1 cellular context compared by ENCODE assay signal in the genomic region with DNA sequence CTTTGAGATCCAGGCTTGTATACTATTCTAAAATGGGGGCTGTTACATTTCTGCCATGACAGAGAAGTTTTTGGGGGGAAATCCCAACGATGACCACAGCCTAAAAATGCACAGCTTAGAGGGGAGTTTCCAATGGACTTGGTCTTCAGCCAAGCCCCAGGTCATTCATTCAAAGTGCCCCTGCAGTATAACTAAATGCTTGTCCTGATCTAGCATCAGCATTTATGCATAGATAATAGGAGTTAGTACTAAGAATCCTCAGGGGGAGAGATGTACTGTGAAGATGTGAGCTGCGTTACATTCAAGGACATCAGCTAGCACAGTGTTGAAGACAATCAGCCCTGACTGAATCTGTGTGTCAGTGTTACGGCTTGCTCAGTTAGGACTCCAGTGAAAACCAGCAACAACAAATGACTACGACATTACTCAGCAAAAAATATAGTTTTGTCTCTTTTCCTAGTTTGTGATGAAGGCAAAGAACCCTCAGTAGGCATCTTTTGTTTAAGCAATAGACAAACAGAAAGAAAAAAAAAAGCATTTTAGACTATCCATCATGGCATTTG.
A peak's percentile ranks its signal among the peaks of the same experiment; 100 is the strongest.
TF ChIP-seq lines count a peak whose summit lies in the region.

No MANE protein-coding gene starts in this region.

TF ChIP-seq in GM12878, 131 proteins besides CTCF, POLR2A, EP300 and RAD21 (continued from another document and continues in another):
- no peak for TF ChIP-seq ELK1 (IDR thresholded peaks at IDR 0.05; ENCODE audit: low read depth, low read length)
- peak; percentile 78 for TF ChIP-seq ZNF24 (IDR thresholded peaks at IDR 0.05)
- TF ChIP-seq YY1 (IDR thresholded peaks at IDR 0.05; ENCODE audit: low read depth, low read length) = peak; percentile 89
- TF ChIP-seq CEBPB (IDR thresholded peaks at IDR 0.05; ENCODE audit: borderline replicate concordance in 1 of 2, low read depth in 2 of 2, low read length in 2 of 2) = no peak
- TF ChIP-seq EZH2 (IDR thresholded peaks at IDR 0.05; ENCODE audit: borderline replicate concordance, control insufficient read depth, low read depth, low read length) = no peak
- TF ChIP-seq ZNF274 (IDR thresholded peaks at IDR 0.05; ENCODE audit: insufficient read depth, insufficient read length) = no peak
- no peak for TF ChIP-seq HCFC1 (IDR thresholded peaks at IDR 0.05; ENCODE audit: low read length)
- TF ChIP-seq ZBED1 (IDR thresholded peaks at IDR 0.05; ENCODE audit: borderline replicate concordance) = peak; percentile 82
- no peak for TF ChIP-seq RAD51 (IDR thresholded peaks at IDR 0.05)
- no peak for TF ChIP-seq STAT1 (conservative IDR thresholded peaks at IDR 0.05)
- no peak for TF ChIP-seq NR2C2 (IDR thresholded peaks at IDR 0.05; ENCODE audit: borderline replicate concordance, control insufficient read depth, insufficient read length, low read depth)
- TF ChIP-seq SIN3A (IDR thresholded peaks at IDR 0.05; ENCODE audit: low read depth, low read length) = no peak
- TF ChIP-seq ZNF207 (IDR thresholded peaks at IDR 0.05; ENCODE audit: borderline replicate concordance) = no peak
- TF ChIP-seq GABPA (IDR thresholded peaks at IDR 0.05; ENCODE audit: low read depth) = no peak
- TF ChIP-seq MTA2 (IDR thresholded peaks at IDR 0.05; ENCODE audit: low read depth) = peak; percentile 31; the same call in 1 of the 2 replicates
- peak; percentile 55; the same call in 1 of the 2 replicates for TF ChIP-seq MEF2A (IDR thresholded peaks at IDR 0.05; ENCODE audit: insufficient read depth, low read depth, low read length)
- peak; percentile 47; the same call in 1 of the 2 replicates for TF ChIP-seq CREM (IDR thresholded peaks at IDR 0.05; ENCODE audit: low read depth)
- TF ChIP-seq YBX1 (IDR thresholded peaks at IDR 0.05) = no peak
- no peak for TF ChIP-seq ZNF384 (IDR thresholded peaks at IDR 0.05; ENCODE audit: borderline replicate concordance, low read depth, low read length)
- TF ChIP-seq POLR2AphosphoS5 (IDR thresholded peaks at IDR 0.05; ENCODE audit: low read length) = peak; percentile 82
- TF ChIP-seq PBX3 (IDR thresholded peaks at IDR 0.05; ENCODE audit: insufficient replicate concordance, low read depth, low read length) = no peak
- no peak for TF ChIP-seq CHD4 (IDR thresholded peaks at IDR 0.05)
- TF ChIP-seq CEBPZ (IDR thresholded peaks at IDR 0.05; ENCODE audit: low read depth, low read length) = no peak
- TF ChIP-seq E4F1 (IDR thresholded peaks at IDR 0.05; ENCODE audit: borderline replicate concordance, partially characterized antibody) = no peak
- no peak for TF ChIP-seq FOXK2 (IDR thresholded peaks at IDR 0.05)
- TF ChIP-seq, protein P1, sequence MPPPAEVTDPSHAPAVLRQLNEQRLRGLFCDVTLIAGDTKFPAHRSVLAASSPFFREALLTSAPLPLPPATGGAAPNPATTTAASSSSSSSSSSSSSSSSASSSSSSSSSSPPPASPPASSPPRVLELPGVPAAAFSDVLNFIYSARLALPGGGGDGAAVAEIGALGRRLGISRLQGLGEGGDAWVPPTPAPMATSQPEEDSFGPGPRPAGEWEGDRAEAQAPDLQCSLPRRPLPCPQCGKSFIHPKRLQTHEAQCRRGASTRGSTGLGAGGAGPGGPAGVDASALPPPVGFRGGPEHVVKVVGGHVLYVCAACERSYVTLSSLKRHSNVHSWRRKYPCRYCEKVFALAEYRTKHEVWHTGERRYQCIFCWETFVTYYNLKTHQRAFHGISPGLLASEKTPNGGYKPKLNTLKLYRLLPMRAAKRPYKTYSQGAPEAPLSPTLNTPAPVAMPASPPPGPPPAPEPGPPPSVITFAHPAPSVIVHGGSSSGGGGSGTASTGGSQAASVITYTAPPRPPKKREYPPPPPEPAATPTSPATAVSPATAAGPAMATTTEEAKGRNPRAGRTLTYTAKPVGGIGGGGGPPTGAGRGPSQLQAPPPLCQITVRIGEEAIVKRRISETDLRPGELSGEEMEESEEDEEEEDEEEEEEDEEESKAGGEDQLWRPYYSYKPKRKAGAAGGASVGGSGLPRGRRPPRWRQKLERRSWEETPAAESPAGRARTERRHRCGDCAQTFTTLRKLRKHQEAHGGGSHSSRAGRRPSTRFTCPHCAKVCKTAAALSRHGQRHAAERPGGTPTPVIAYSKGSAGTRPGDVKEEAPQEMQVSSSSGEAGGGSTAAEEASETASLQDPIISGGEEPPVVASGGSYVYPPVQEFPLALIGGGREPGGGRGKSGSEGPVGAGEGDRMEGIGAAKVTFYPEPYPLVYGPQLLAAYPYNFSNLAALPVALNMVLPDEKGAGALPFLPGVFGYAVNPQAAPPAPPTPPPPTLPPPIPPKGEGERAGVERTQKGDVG (CRISPR knock-in tag; IDR thresholded peaks at IDR 0.05) = no peak
- 0 out of 4 replicates have a peak, but pooled peaks of 1 of the 2 experiments have one; percentile 20 for TF ChIP-seq ETV6 (conservative IDR thresholded peaks at IDR 0.05 in 1 of 2, IDR thresholded peaks at IDR 0.05 in 1 of 2; ENCODE audit: borderline replicate concordance in 1 of 2, low read depth in 1 of 2)
- peak; percentile 75 for TF ChIP-seq BCL3 (IDR thresholded peaks at IDR 0.05; ENCODE audit: borderline replicate concordance, insufficient read depth, low read depth, low read length, poor library complexity, severe bottlenecking)
- no peak for TF ChIP-seq EGR1 (IDR thresholded peaks at IDR 0.05; ENCODE audit: borderline replicate concordance in 1 of 2, low read depth in 2 of 2, low read length in 2 of 2)
- TF ChIP-seq, protein P2, sequence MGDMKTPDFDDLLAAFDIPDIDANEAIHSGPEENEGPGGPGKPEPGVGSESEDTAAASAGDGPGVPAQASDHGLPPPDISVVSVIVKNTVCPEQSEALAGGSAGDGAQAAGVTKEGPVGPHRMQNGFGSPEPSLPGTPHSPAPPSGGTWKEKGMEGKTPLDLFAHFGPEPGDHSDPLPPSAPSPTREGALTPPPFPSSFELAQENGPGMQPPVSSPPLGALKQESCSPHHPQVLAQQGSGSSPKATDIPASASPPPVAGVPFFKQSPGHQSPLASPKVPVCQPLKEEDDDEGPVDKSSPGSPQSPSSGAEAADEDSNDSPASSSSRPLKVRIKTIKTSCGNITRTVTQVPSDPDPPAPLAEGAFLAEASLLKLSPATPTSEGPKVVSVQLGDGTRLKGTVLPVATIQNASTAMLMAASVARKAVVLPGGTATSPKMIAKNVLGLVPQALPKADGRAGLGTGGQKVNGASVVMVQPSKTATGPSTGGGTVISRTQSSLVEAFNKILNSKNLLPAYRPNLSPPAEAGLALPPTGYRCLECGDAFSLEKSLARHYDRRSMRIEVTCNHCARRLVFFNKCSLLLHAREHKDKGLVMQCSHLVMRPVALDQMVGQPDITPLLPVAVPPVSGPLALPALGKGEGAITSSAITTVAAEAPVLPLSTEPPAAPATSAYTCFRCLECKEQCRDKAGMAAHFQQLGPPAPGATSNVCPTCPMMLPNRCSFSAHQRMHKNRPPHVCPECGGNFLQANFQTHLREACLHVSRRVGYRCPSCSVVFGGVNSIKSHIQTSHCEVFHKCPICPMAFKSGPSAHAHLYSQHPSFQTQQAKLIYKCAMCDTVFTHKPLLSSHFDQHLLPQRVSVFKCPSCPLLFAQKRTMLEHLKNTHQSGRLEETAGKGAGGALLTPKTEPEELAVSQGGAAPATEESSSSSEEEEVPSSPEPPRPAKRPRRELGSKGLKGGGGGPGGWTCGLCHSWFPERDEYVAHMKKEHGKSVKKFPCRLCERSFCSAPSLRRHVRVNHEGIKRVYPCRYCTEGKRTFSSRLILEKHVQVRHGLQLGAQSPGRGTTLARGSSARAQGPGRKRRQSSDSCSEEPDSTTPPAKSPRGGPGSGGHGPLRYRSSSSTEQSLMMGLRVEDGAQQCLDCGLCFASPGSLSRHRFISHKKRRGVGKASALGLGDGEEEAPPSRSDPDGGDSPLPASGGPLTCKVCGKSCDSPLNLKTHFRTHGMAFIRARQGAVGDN (IDR thresholded peaks at IDR 0.05) = no peak
- peak; percentile 85; the same call in 1 of the 2 replicates for TF ChIP-seq TBL1XR1 (IDR thresholded peaks at IDR 0.05; ENCODE audit: low read depth, low read length)
- no peak for TF ChIP-seq ZNF592 (IDR thresholded peaks at IDR 0.05)
